Comparison of ENCODE assay signal across 2 cellular contexts in genomic region chr11:47347134-47347533, GRCh38.
TF ChIP-seq lines count a peak whose summit lies in the region.

No MANE protein-coding gene starts in this region.

TF ChIP-seq in HepG2, 621 proteins besides CTCF, POLR2A, EP300 and RAD21:
- TF ChIP-seq MED13 (CRISPR knock-in tag; IDR thresholded peaks at IDR 0.05) (no peak), ZNF768 (CRISPR knock-in tag; IDR thresholded peaks at IDR 0.05) (peak; percentile 92)

TF ChIP-seq in H1, 55 proteins besides CTCF, POLR2A, EP300 and RAD21:
- TF ChIP-seq NRF1 (IDR thresholded peaks at IDR 0.05; ENCODE audit: low read depth, low read length) (no peak), SAP30 (IDR thresholded peaks at IDR 0.05; ENCODE audit: insufficient read depth, insufficient replicate concordance, low read length) (no peak), E2F6 (IDR thresholded peaks at IDR 0.05) (no peak), GTF2F1 (IDR thresholded peaks at IDR 0.05; ENCODE audit: borderline replicate concordance, low read depth, low read length) (no peak), POLR2AphosphoS5 (IDR thresholded peaks at IDR 0.05; ENCODE audit: low read depth, low read length) (no peak), HDAC2 (IDR thresholded peaks at IDR 0.05; ENCODE audit: borderline replicate concordance in 1 of 2, low read depth in 2 of 2, low read length in 2 of 2) (no peak), EGR1 (IDR thresholded peaks at IDR 0.05; ENCODE audit: borderline replicate concordance, low read depth, low read length) (no peak), TAF1 (IDR thresholded peaks at IDR 0.05; ENCODE audit: low read depth, low read length) (no peak), SIN3A (conservative IDR thresholded peaks at IDR 0.05 in 1 of 2, IDR thresholded peaks at IDR 0.05 in 1 of 2; ENCODE audit: low read depth in 1 of 2, low read length in 2 of 2) (no peak), BACH1 (IDR thresholded peaks at IDR 0.05; ENCODE audit: low read length) (no peak)
- TF ChIP-seq, protein P1, sequence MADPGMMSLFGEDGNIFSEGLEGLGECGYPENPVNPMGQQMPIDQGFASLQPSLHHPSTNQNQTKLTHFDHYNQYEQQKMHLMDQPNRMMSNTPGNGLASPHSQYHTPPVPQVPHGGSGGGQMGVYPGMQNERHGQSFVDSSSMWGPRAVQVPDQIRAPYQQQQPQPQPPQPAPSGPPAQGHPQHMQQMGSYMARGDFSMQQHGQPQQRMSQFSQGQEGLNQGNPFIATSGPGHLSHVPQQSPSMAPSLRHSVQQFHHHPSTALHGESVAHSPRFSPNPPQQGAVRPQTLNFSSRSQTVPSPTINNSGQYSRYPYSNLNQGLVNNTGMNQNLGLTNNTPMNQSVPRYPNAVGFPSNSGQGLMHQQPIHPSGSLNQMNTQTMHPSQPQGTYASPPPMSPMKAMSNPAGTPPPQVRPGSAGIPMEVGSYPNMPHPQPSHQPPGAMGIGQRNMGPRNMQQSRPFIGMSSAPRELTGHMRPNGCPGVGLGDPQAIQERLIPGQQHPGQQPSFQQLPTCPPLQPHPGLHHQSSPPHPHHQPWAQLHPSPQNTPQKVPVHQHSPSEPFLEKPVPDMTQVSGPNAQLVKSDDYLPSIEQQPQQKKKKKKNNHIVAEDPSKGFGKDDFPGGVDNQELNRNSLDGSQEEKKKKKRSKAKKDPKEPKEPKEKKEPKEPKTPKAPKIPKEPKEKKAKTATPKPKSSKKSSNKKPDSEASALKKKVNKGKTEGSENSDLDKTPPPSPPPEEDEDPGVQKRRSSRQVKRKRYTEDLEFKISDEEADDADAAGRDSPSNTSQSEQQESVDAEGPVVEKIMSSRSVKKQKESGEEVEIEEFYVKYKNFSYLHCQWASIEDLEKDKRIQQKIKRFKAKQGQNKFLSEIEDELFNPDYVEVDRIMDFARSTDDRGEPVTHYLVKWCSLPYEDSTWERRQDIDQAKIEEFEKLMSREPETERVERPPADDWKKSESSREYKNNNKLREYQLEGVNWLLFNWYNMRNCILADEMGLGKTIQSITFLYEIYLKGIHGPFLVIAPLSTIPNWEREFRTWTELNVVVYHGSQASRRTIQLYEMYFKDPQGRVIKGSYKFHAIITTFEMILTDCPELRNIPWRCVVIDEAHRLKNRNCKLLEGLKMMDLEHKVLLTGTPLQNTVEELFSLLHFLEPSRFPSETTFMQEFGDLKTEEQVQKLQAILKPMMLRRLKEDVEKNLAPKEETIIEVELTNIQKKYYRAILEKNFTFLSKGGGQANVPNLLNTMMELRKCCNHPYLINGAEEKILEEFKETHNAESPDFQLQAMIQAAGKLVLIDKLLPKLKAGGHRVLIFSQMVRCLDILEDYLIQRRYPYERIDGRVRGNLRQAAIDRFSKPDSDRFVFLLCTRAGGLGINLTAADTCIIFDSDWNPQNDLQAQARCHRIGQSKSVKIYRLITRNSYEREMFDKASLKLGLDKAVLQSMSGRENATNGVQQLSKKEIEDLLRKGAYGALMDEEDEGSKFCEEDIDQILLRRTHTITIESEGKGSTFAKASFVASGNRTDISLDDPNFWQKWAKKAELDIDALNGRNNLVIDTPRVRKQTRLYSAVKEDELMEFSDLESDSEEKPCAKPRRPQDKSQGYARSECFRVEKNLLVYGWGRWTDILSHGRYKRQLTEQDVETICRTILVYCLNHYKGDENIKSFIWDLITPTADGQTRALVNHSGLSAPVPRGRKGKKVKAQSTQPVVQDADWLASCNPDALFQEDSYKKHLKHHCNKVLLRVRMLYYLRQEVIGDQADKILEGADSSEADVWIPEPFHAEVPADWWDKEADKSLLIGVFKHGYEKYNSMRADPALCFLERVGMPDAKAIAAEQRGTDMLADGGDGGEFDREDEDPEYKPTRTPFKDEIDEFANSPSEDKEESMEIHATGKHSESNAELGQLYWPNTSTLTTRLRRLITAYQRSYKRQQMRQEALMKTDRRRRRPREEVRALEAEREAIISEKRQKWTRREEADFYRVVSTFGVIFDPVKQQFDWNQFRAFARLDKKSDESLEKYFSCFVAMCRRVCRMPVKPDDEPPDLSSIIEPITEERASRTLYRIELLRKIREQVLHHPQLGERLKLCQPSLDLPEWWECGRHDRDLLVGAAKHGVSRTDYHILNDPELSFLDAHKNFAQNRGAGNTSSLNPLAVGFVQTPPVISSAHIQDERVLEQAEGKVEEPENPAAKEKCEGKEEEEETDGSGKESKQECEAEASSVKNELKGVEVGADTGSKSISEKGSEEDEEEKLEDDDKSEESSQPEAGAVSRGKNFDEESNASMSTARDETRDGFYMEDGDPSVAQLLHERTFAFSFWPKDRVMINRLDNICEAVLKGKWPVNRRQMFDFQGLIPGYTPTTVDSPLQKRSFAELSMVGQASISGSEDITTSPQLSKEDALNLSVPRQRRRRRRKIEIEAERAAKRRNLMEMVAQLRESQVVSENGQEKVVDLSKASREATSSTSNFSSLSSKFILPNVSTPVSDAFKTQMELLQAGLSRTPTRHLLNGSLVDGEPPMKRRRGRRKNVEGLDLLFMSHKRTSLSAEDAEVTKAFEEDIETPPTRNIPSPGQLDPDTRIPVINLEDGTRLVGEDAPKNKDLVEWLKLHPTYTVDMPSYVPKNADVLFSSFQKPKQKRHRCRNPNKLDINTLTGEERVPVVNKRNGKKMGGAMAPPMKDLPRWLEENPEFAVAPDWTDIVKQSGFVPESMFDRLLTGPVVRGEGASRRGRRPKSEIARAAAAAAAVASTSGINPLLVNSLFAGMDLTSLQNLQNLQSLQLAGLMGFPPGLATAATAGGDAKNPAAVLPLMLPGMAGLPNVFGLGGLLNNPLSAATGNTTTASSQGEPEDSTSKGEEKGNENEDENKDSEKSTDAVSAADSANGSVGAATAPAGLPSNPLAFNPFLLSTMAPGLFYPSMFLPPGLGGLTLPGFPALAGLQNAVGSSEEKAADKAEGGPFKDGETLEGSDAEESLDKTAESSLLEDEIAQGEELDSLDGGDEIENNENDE (IDR thresholded peaks at IDR 0.05; ENCODE audit: insufficient replicate concordance, low read length), result no peak
- TF ChIP-seq, protein P2, sequence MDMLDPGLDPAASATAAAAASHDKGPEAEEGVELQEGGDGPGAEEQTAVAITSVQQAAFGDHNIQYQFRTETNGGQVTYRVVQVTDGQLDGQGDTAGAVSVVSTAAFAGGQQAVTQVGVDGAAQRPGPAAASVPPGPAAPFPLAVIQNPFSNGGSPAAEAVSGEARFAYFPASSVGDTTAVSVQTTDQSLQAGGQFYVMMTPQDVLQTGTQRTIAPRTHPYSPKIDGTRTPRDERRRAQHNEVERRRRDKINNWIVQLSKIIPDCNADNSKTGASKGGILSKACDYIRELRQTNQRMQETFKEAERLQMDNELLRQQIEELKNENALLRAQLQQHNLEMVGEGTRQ (IDR thresholded peaks at IDR 0.05; ENCODE audit: low read length), result no peak
TF ChIP-seq in H1: peak in this region for 0.
